Comparison of ENCODE assay signal across 12 cellular contexts in the genomic region with DNA sequence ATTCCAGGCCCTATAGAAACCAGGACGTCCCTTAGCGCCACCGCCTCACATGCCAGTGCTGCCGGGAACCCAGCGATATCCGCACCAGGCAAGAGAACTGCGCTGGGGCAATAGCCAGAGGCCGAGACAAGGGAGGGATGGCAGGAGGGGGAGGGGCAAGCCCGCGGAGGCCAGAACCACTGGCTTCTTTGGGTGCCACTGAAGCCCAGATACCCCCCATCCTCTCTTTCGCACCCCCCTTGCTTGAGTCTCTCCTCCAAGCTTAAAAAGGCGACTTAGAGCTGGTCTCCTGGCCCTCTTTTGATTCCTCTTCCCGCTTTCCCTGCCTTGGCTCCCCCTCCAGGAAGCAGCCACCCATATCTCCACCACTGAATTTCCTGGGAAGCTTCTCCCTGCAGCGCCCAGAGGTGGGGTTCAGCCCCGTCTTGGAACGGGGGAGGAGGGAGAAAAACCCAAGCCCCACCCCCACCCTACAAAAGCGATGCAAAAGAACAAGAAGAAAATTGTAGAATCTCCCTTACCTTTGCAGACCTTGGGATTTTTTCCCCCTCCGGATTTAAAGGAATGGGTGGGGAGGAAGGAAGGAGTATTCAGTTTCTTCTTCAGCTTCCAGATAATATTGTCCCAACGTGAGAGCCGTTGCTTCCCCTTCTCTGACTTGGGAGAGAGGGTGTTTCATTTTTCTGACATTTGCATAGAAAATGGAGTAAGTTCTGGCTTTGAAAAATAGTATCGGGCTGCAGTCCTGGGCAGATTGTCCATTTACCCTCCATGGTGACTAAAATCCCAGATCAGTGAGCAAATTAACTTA. TPM values are rescaled to one million over a fixed set of nuclear protein-coding genes. Genes with fewer than 3 reads are reported as not detected.
DNase-seq lines count a peak whose midpoint lies in the region; ATAC-seq, FAIRE-seq and TF ChIP-seq lines count a peak whose summit lies in the region.
"Had no signal": no experiment of that assay in that cellular context is flagged by ENCODE, and none has a peak within 500 bp of the region (broad histone marks: within the 10 kb centered on the region; RNA-seq: fewer than 3 reads in every experiment).

No MANE protein-coding gene starts in this region.

- H3K27ac ChIP-seq in adrenal gland (peak overlapping the region; percentile 21 to 87 (median 55)), mucosa of rectum (ENCODE audit: low read depth in 2 of 2, low read length in 2 of 2) (peak overlapping the region; percentile 92)

- TF ChIP-seq POLR2A in adrenal gland (IDR thresholded peaks at IDR 0.05) (peak in 1 of 2 donors; percentile 53), GM12892 (IDR thresholded peaks at IDR 0.05; ENCODE audit: low read depth, low read length) (no peak)

- H3K4me1 ChIP-seq in adrenal gland (replicated peaks in 1 of 2) (peaks cover 0 to 17% of the 10 kb centered on the region in 2 donors), mucosa of rectum (ENCODE audit: control insufficient read depth in 2 of 2, insufficient read depth in 2 of 2, low read length in 2 of 2) (peaks cover 32 to 33% of the 10 kb centered on the region in 2 donors)

- H3K27me3 ChIP-seq in adrenal gland (no peaks in the 10 kb centered on the region), mucosa of rectum (ENCODE audit: control insufficient read depth in 2 of 2, insufficient read depth in 2 of 2, low read length in 2 of 2) (peaks cover 2 to 9% of the 10 kb centered on the region in 2 donors)

- peak overlapping the region; percentile 79 to 95 for H3K9ac ChIP-seq in mucosa of rectum (ENCODE audit: low read depth in 1 of 2, low read length in 2 of 2)

- WGBS in adrenal gland, 4 donors: 13 to 16% (median 14%) methylated on average over 21 of the region's 21 CpGs

- DNase-seq in A172 (ENCODE audit: low spot score) (peak; percentile 59), HK-2 (ENCODE audit: unreplicated experiment) (peak; percentile 72), adrenal gland (peak in 5 of 7 donors; percentile 65 to 81 (median 68)), GF-D8 (lab: John Stamatoyannopoulos, UW) (no peak), GM12892 (ENCODE audit: insufficient read length) (no peak)
- DNase-seq: NCI-H2227 treated with DMSO at 0.1 percent for 48 hours had no signal

- intact Hi-C loops in adrenal gland (cut with DNase I): no loop called here

- no peak for FAIRE-seq in GM12892 (lab: Jason Lieb, UNC)

- ATAC-seq in HG02588 (IDR thresholded peaks at IDR 0.05; ENCODE audit: unreplicated experiment) (no peak), HG02973 (IDR thresholded peaks at IDR 0.05; ENCODE audit: unreplicated experiment) (no peak)
- ATAC-seq: activated CD4-positive, CD25-positive, alpha-beta regulatory T cell treated with anti-CD3 and anti-CD28 coated beads, Interleukin-2, amount 50 U/mL, for 24 hours had no signal

- peak overlapping the region in 3 of 4 donors; percentile 1 to 70 (median 11) for H3K4me3 ChIP-seq in adrenal gland
- peak overlapping the region; percentile 89 to 90 for H3K4me3 ChIP-seq in mucosa of rectum (ENCODE audit: low read length in 2 of 2)

- H3K36me3 ChIP-seq in adrenal gland (replicated peaks in 1 of 2): no peaks in the 10 kb centered on the region
- no peaks in the 10 kb centered on the region for H3K36me3 ChIP-seq in mucosa of rectum (ENCODE audit: control insufficient read depth in 2 of 2, insufficient read depth in 2 of 2, low read length in 2 of 2)

- H3K9me3 ChIP-seq in adrenal gland (replicated peaks in 1 of 3) (no peaks in the 10 kb centered on the region), mucosa of rectum (ENCODE audit: control insufficient read depth in 2 of 2, low read length in 2 of 2) (no peaks in the 10 kb centered on the region)

- TF ChIP-seq CTCF in adrenal gland (IDR thresholded peaks at IDR 0.05): no peak

RNA-seq across cellular contexts. Expression of gene HOXB6, which starts 0.6 kb away (rescaled TPM):
- 40.2 and 58.7 TPM in 2 replicates for total RNA-seq in A172 (2014; rRNA removed; shearing (Covaris generic))
- total RNA-seq in adrenal gland: 10 to 100 TPM in 6 of 8 donors, 1 to 10 TPM in 2; 6.3 to 20.3 (median 12.4) TPM
- polyA plus RNA-seq in adrenal gland: 10 to 100 TPM; 10.9 to 23.1 (median 11.9) TPM
- polyA plus RNA-seq in GM12892 (2012; ENCODE audit: missing spikeins): not detected
- polyA plus RNA-seq: CD14-positive monocyte, neural cell had no signal

RNA-seq across cellular contexts. Expression of gene HOXB7, which starts 6.7 kb away (rescaled TPM):
- 22.4 and 24.7 TPM in 2 replicates for total RNA-seq in A172 (2014; rRNA removed; shearing (Covaris generic))
- 10 to 100 TPM in 5 of 8 donors, 1 to 10 TPM in 3; 8.1 to 16.7 (median 11.7) TPM for total RNA-seq in adrenal gland
- polyA plus RNA-seq in adrenal gland: 10 to 100 TPM; 20.3 to 27.0 (median 24.4) TPM
- polyA plus RNA-seq in GM12892 (2012; ENCODE audit: missing spikeins): 4.1 TPM
- polyA plus RNA-seq: CD14-positive monocyte, neural cell had no signal

RNA-seq across cellular contexts. Expression of gene HOXB5, which starts 10.6 kb away (rescaled TPM):
- total RNA-seq in A172 (2014; rRNA removed; shearing (Covaris generic)): 2.0 and 2.4 TPM in 2 replicates
- 1 to 10 TPM in 6 of 8 donors, under 1 TPM in 2; 0.12 to 4.8 (median 2.7) TPM for total RNA-seq in adrenal gland
- 10 to 100 TPM in 1 of 3 donors, 1 to 10 TPM in 2; 4.2 to 10.5 (median 5.6) TPM for polyA plus RNA-seq in adrenal gland
- polyA plus RNA-seq in GM12892 (2012; ENCODE audit: missing spikeins): not detected
- polyA plus RNA-seq: CD14-positive monocyte, neural cell had no signal

RNA-seq across cellular contexts. Expression of gene HOXB8, which starts 10.9 kb away (rescaled TPM):
- total RNA-seq in A172 (2014; rRNA removed; shearing (Covaris generic)): 34.8 and 56.0 TPM in 2 replicates
- 10 to 100 TPM in 1 of 8 donors, 1 to 10 TPM in 7; 3.4 to 12.2 (median 6.6) TPM for total RNA-seq in adrenal gland
- polyA plus RNA-seq in adrenal gland: 10 to 100 TPM in 1 of 3 donors, 1 to 10 TPM in 2; 4.2 to 13.3 (median 5.6) TPM
- polyA plus RNA-seq in GM12892 (2012; ENCODE audit: missing spikeins): not detected
- polyA plus RNA-seq: CD14-positive monocyte, neural cell had no signal

RNA-seq across cellular contexts. Expression of gene HOXB3, which starts 14.1 kb away (rescaled TPM):
- total RNA-seq in A172 (2014; rRNA removed; shearing (Covaris generic)): 20.1 and 24.1 TPM in 2 replicates
- 10 to 100 TPM in 4 of 8 donors, 1 to 10 TPM in 4; 2.3 to 18.8 (median 8.8) TPM for total RNA-seq in adrenal gland
- polyA plus RNA-seq in adrenal gland: 10 to 100 TPM in 2 of 3 donors, 1 to 10 TPM in 1; 3.3 to 28.8 (median 11.4) TPM
- polyA plus RNA-seq in GM12892 (2012; ENCODE audit: missing spikeins): 4.5 TPM
- polyA plus RNA-seq: CD14-positive monocyte, neural cell had no signal

Comparison
In these comparisons a context has a peak if more than half of its experiments do, and no peak if none do; other contexts are left out.
1. DNase-seq: peak in A172 (single experiment), HK-2 (single experiment) and adrenal gland (5 of 7); none in GF-D8 (single experiment) and GM12892 (single experiment).